8 cellular contexts compared by ENCODE assay signal in the genomic region with DNA sequence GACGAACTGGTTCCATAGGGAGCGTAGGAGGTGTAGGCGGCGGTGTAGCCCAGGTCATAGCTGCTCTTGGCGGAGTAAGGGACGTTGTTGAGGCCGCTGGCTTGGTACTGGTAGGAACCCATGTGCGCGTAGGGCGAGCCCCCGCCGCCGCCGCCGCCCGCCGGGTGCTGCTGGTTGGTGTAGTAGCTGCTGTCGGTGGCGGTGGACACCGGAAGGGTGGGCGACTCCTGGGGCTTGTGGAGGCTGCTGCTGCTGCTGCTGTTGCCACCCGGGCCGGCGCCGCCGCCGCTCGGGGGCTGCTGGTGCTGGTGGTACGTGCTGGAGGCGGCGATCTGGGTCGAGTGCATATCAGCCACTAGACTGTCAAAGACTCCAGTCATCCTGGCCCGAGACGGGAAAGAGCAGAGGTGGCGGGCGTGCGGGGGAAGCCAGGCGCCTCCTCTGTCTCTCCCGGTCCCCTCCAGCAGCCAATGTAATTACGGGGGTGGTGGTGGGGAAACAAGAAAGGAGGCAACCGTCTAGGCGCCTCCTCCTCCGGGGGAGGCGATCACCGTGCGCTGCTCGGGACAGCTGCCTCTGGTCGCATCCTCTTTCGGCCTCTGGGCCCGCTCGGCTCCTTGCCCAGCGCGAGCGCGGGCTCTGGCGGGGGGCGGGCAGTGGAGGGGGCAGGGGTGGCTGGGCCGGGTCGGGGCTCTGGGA. TPM values are rescaled to one million over a fixed set of nuclear protein-coding genes. Genes with fewer than 3 reads are reported as not detected.
DNase-seq lines count a peak whose midpoint lies in the region; ATAC-seq and TF ChIP-seq lines count a peak whose summit lies in the region.

No MANE protein-coding gene starts in this region.

- ATAC-seq in GM18511 (IDR thresholded peaks at IDR 0.05; ENCODE audit: unreplicated experiment), result peak; percentile 36
- peak; percentile 15 for ATAC-seq in HG02970 (IDR thresholded peaks at IDR 0.05; ENCODE audit: low FRiP score, unreplicated experiment)
- peak; percentile 47 for ATAC-seq in stimulated activated effector memory CD8-positive, alpha-beta T cell treated with anti-CD3 and anti-CD28 coated beads, Interleukin-12 subunit alpha, Interleukin-12 subunit beta, amount 100 ng/mL, for 72 hours
- ATAC-seq in omental fat pad (ENCODE audit: low FRiP score), result no peak

- peak overlapping the region; percentile 81 for H3K4me3 ChIP-seq in adipocyte (ENCODE audit: low read length)
- H3K4me3 ChIP-seq in iPS-11a (ENCODE audit: low read depth, low read length), result peak overlapping the region; percentile 37

- peak overlapping the region; percentile 42 for H3K9ac ChIP-seq in adipocyte (ENCODE audit: low read length)

- H3K36me3 ChIP-seq in adipocyte (ENCODE audit: control insufficient read depth, insufficient read depth, low read length, severe bottlenecking), result no peaks in the 10 kb centered on the region

- H3K4me1 Mint-ChIP-seq in stimulated activated effector memory CD8-positive, alpha-beta T cell treated with anti-CD3 and anti-CD28 coated beads, Interleukin-12 subunit alpha, Interleukin-12 subunit beta, amount 100 ng/mL, for 72 hours, result peaks cover 59% of the 10 kb centered on the region

- peaks cover 25% of the 10 kb centered on the region for H3K27me3 ChIP-seq in adipocyte (replicated peaks; ENCODE audit: control insufficient read depth, insufficient read depth, low read length)

- peaks cover 7% of the 10 kb centered on the region for H3K36me3 Mint-ChIP-seq in stimulated activated effector memory CD8-positive, alpha-beta T cell treated with anti-CD3 and anti-CD28 coated beads, Interleukin-12 subunit alpha, Interleukin-12 subunit beta, amount 100 ng/mL, for 72 hours

- H3K9me3 Mint-ChIP-seq in stimulated activated effector memory CD8-positive, alpha-beta T cell treated with anti-CD3 and anti-CD28 coated beads, Interleukin-12 subunit alpha, Interleukin-12 subunit beta, amount 100 ng/mL, for 72 hours, result no peaks in the 10 kb centered on the region

- TF ChIP-seq CTCF in C4-2B (conservative IDR thresholded peaks at IDR 0.05) (no peak), omental fat pad (IDR thresholded peaks at IDR 0.05) (no peak)

- peak overlapping the region; percentile 52 for H3K27ac Mint-ChIP-seq in stimulated activated effector memory CD8-positive, alpha-beta T cell treated with anti-CD3 and anti-CD28 coated beads, Interleukin-12 subunit alpha, Interleukin-12 subunit beta, amount 100 ng/mL, for 72 hours

- H3K27ac ChIP-seq in C4-2B, result peak overlapping the region; percentile 62

- peak overlapping the region; percentile 85 for H3K4me3 Mint-ChIP-seq in stimulated activated effector memory CD8-positive, alpha-beta T cell treated with anti-CD3 and anti-CD28 coated beads, Interleukin-12 subunit alpha, Interleukin-12 subunit beta, amount 100 ng/mL, for 72 hours

- DNase-seq in NCI-H69 (lab: John Stamatoyannopoulos, UW), result peak; percentile 93
- peak; percentile 79 for DNase-seq in adipocyte (ENCODE audit: low read depth)
- peak in 1 of 2 donors; percentile 74 for DNase-seq in stimulated activated effector memory CD8-positive, alpha-beta T cell treated with anti-CD3 and anti-CD28 coated beads, Interleukin-12 subunit alpha, Interleukin-12 subunit beta, amount 100 ng/mL, for 72 hours (ENCODE audit: low spot score in 2 of 2)
- no peak for DNase-seq in omental fat pad (ENCODE audit: low spot score)

- peaks cover 54% of the 10 kb centered on the region for H3K4me1 ChIP-seq in adipocyte (ENCODE audit: control insufficient read depth, insufficient read depth, low read length)

- H3K9me3 ChIP-seq in adipocyte (ENCODE audit: control insufficient read depth, low read length), result no peaks in the 10 kb centered on the region

RNA-seq across cellular contexts. Expression of gene DLX2, which starts 0.4 kb away (rescaled TPM):
- not detected for total RNA-seq in omental fat pad

RNA-seq across cellular contexts. Expression of gene DLX1, which starts 17.0 kb away (rescaled TPM):
- total RNA-seq in omental fat pad, result under 1 TPM in 1 of 4 donors, not detected in 3; 0.09 TPM
